13 cellular contexts compared by ENCODE assay signal in the genomic region with DNA sequence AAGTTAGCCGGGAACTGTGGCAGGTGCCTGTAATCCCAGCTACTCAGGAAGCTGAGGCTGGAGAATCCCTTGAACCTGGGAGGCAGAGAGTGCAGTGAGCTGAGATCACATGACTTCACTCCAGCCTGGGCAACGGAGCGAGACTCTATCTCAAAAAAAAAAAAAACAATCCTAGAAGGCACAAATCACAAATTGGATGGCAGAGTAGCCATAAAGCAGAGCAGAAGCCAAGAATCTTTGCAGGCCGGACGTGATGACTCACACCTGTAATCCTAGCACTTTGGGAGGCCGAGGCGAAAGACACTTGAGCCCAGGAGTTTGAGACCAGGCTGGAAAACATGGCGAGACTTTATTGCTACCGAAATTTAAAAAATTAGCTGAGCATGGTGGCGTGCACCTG. TPM values are rescaled to one million over a fixed set of nuclear protein-coding genes. Genes with fewer than 3 reads are reported as not detected.
DNase-seq lines count a peak whose midpoint lies in the region; TF ChIP-seq lines count a peak whose summit lies in the region.
"Had no signal": no experiment of that assay in that cellular context is flagged by ENCODE, and none has a peak within 500 bp of the region (broad histone marks: within the 10 kb centered on the region; RNA-seq: fewer than 3 reads in every experiment).

No MANE protein-coding gene starts in this region.

- H3K27me3 Mint-ChIP-seq in Calu3 (ENCODE audit: unreplicated experiment): no peaks in the 10 kb centered on the region

- DNase-seq in Calu3 (peak; percentile 6), HT1080 (ENCODE audit: low read depth) (peak; percentile 89), SW480 (ENCODE audit: low spot score) (peak; percentile 13), fibroblast of the conjunctiva (ENCODE audit: low read depth) (peak; percentile 13), DMS 273 treated with DMSO at 0.1 percent for 48 hours (lab: John Stamatoyannopoulos, UW) (no peak), NK-92 (lab: John Stamatoyannopoulos, UW; ENCODE audit: unreplicated experiment) (no peak)
- DNase-seq in stimulated activated CD8-positive, alpha-beta memory T cell treated with anti-CD3 and anti-CD28 coated beads, Interleukin-4, amount 100 ng/mL, for 48 hours: no peak
- DNase-seq in stimulated activated naive CD4-positive, alpha-beta T cell (lab: John Stamatoyannopoulos, UW): no peak
- DNase-seq: kidney; NCI-H1436 treated with DMSO at 0.1 percent for 48 hours; NCI-H82; psoas muscle; stimulated activated CD4-positive, alpha-beta T cell treated with anti-CD3 and anti-CD28 coated beads, Interleukin-1b, Interleukin-23, amount 100 ng/mL, for 48 hours had no signal

- H3K4me3 Mint-ChIP-seq in Calu3 (ENCODE audit: low read depth, unreplicated experiment): no peak overlapping the region

- H3K9me3 Mint-ChIP-seq in Calu3 (ENCODE audit: low read depth, unreplicated experiment): no peaks in the 10 kb centered on the region

- no peak overlapping the region for H3K27ac Mint-ChIP-seq in Calu3 (ENCODE audit: unreplicated experiment)

- no peak for TF ChIP-seq CTCF in Calu3 (IDR thresholded peaks at IDR 0.05; ENCODE audit: unreplicated experiment)

- no peaks in the 10 kb centered on the region for H3K36me3 Mint-ChIP-seq in Calu3 (ENCODE audit: insufficient read depth, unreplicated experiment)

- no peaks in the 10 kb centered on the region for H3K4me1 Mint-ChIP-seq in Calu3 (ENCODE audit: low read depth, unreplicated experiment)

- intact Hi-C loops in Calu3 (cut with micrococcal nuclease; ENCODE audit: unreplicated experiment): no loop called here

- no TSS peak for BruUV-seq in Calu3 (replicated peaks; lab: Mats Ljungman, UMichigan)

- CTCF ChIA-PET in Calu3 (lab: Charles Lee): no interaction called here

RNA-seq across cellular contexts. Expression of gene FUBP3, which starts 9.2 kb away (rescaled TPM):
- 46.7 and 51.0 TPM in 2 replicates for total RNA-seq in Calu3 (2022)
- total RNA-seq in HT1080 (2014; rRNA removed; shearing (Covaris generic)): 113 TPM in 2 replicates
- polyA plus RNA-seq in HT1080 (2015; cell fraction: cytosol; rRNA removed): 76.4 and 97.7 TPM in 2 replicates
- 88.8 and 104 TPM in 2 replicates for polyA plus RNA-seq in HT1080 (2015; cell fraction: nucleus; rRNA removed)

Comparison
In these comparisons a context has a peak if more than half of its experiments do, and no peak if none do; other contexts are left out.
1. DNase-seq: peak in Calu3 (single experiment), HT1080 (single experiment), SW480 (single experiment) and fibroblast of the conjunctiva (single experiment); none in stimulated activated CD8-positive, alpha-beta memory T cell treated with anti-CD3 and anti-CD28 coated beads, Interleukin-4, amount 100 ng/mL, for 48 hours (single experiment), stimulated activated naive CD4-positive, alpha-beta T cell (0 of 6), DMS 273 treated with DMSO at 0.1 percent for 48 hours (single experiment) and NK-92 (single experiment).